ENCODE assay signal across 28 cellular contexts in the genomic region with DNA sequence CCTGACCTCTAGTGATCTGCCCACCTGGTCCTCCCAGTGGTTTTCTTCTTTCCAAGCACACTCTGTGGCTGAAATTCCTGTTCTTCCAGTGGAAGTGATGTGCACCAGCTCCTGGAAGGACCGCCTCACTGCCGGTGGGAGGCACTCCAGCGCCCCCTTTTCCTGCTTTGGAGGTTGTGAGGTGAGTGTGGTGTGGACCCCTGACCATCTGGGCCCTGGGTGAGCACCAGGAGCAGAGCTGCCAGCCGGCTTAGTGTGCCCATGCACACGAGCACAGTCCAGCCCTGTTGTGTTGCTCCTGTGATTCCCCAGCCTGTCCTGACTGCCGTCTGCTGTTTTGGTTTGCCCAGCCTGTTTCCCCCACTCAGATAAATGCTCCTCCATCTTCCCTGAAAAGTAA.
"Had no signal": no experiment of that assay in that cellular context is flagged by ENCODE, and none has a peak within 500 bp of the region (broad histone marks: within the 10 kb centered on the region; RNA-seq: fewer than 3 reads in every experiment).

No MANE protein-coding gene starts in this region.

- H3K36me3 Mint-ChIP-seq: stimulated activated memory B cell treated with anti-CD40 and anti-IgM and Interleukin-4, amounts not matched to agents 10 μg/mL and 1 μg/mL and 100 μg/mL, for 72 hours; stimulated activated naive B cell treated with anti-CD40 and anti-IgM and Interleukin-4, amounts not matched to agents 10 μg/mL and 1 μg/mL and 100 μg/mL, for 72 hours; type B pancreatic cell had no signal

- H3K27me3 Mint-ChIP-seq: type B pancreatic cell had no signal

- DNase-seq: stimulated activated CD4-positive, alpha-beta T cell treated with anti-CD3 and anti-CD28 coated beads, Interleukin-2, amount 100 ng/mL, for 48 hours; stimulated activated CD4-positive, alpha-beta T cell treated with anti-CD3 and anti-CD28 coated beads, Interleukin-4, amount 100 ng/mL, for 1 hour; stimulated activated CD4-positive, alpha-beta T cell treated with anti-CD3 and anti-CD28 coated beads, Interleukin-4, amount 100 ng/mL, for 24 hours; stimulated activated CD4-positive, alpha-beta T cell treated with anti-CD3 and anti-CD28 coated beads, Interleukin-4, amount 100 ng/mL, for 4 hours; stimulated activated CD8-positive, alpha-beta memory T cell treated with anti-CD3 and anti-CD28 coated beads, Interleukin-4, amount 100 ng/mL, for 48 hours; stimulated activated naive B cell treated with anti-CD40 and anti-IgM and Interleukin-4, amounts not matched to agents 10 μg/mL and 1 μg/mL and 100 μg/mL, for 72 hours; stimulated activated naive CD4-positive, alpha-beta T cell; stimulated activated naive CD4-positive, alpha-beta T cell treated with Interleukin-2 at 50 U/mL for 16 hours; stimulated activated naive CD8-positive, alpha-beta T cell treated with anti-CD3 and anti-CD28 coated beads, Interleukin-15, amount 100 ng/mL, for 72 hours; stimulated activated naive CD8-positive, alpha-beta T cell treated with anti-CD3 and anti-CD28 coated beads, Interleukin-15, Interleukin-2, amounts not matched to agents 100 U/mL and 50 U/mL, for 24 hours; stomach; substantia nigra; testis; thyroid gland; tibial artery; transverse colon; trophoblast cell; upper lobe of right lung; uterus had no signal

- H3K4me3 ChIP-seq: stomach, suprapubic skin, testis, thoracic aorta, thyroid gland, tibial artery, tibial nerve, transverse colon, upper lobe of left lung, upper lobe of right lung, uterus, vagina had no signal

- H3K27ac Mint-ChIP-seq: stimulated activated effector memory CD8-positive, alpha-beta T cell treated with anti-CD3 and anti-CD28 coated beads, Interleukin-12 subunit alpha, Interleukin-12 subunit beta, amount 100 ng/mL, for 72 hours; stimulated activated memory B cell treated with anti-CD40 and anti-IgM and Interleukin-4, amounts not matched to agents 10 μg/mL and 1 μg/mL and 100 μg/mL, for 72 hours; stimulated activated naive B cell treated with anti-CD40 and anti-IgM and Interleukin-4, amounts not matched to agents 10 μg/mL and 1 μg/mL and 100 μg/mL, for 72 hours; stimulated activated naive CD8-positive, alpha-beta T cell treated with anti-CD3 and anti-CD28 coated beads, Interleukin-15, amount 100 ng/mL, for 72 hours; stimulated activated naive CD8-positive, alpha-beta T cell treated with anti-CD3 and anti-CD28 coated beads, Interleukin-15, Interleukin-2, amounts not matched to agents 100 ng/mL and 50 ng/mL, for 24 hours; type B pancreatic cell had no signal

- H3K9me3 Mint-ChIP-seq: stimulated activated effector memory CD8-positive, alpha-beta T cell treated with anti-CD3 and anti-CD28 coated beads, Interleukin-12 subunit alpha, Interleukin-12 subunit beta, amount 100 ng/mL, for 72 hours; stimulated activated naive B cell treated with anti-CD40 and anti-IgM and Interleukin-4, amounts not matched to agents 10 μg/mL and 1 μg/mL and 100 μg/mL, for 72 hours; stimulated activated naive CD8-positive, alpha-beta T cell treated with anti-CD3 and anti-CD28 coated beads, Interleukin-15, amount 100 ng/mL, for 72 hours; stimulated activated naive CD8-positive, alpha-beta T cell treated with anti-CD3 and anti-CD28 coated beads, Interleukin-15, Interleukin-2, amounts not matched to agents 100 ng/mL and 50 ng/mL, for 24 hours; type B pancreatic cell had no signal

- H3K4me3 Mint-ChIP-seq: stimulated activated effector memory CD8-positive, alpha-beta T cell treated with anti-CD3 and anti-CD28 coated beads, Interleukin-12 subunit alpha, Interleukin-12 subunit beta, amount 100 ng/mL, for 72 hours; stimulated activated memory B cell treated with anti-CD40 and anti-IgM and Interleukin-4, amounts not matched to agents 10 μg/mL and 1 μg/mL and 100 μg/mL, for 72 hours; stimulated activated naive B cell treated with anti-CD40 and anti-IgM and Interleukin-4, amounts not matched to agents 10 μg/mL and 1 μg/mL and 100 μg/mL, for 72 hours; stimulated activated naive CD8-positive, alpha-beta T cell treated with anti-CD3 and anti-CD28 coated beads, Interleukin-15, amount 100 ng/mL, for 72 hours; stimulated activated naive CD8-positive, alpha-beta T cell treated with anti-CD3 and anti-CD28 coated beads, Interleukin-15, Interleukin-2, amounts not matched to agents 100 ng/mL and 50 ng/mL, for 24 hours; type B pancreatic cell had no signal

- H3K9me3 ChIP-seq: stomach, suprapubic skin, testis, thoracic aorta, thyroid gland, tibial artery, tibial nerve, transverse colon, upper lobe of left lung, upper lobe of right lung, uterus, vagina had no signal

- H3K27ac ChIP-seq: stomach, suprapubic skin, testis, thoracic aorta, thyroid gland, tibial artery, tibial nerve, transverse colon, upper lobe of left lung, upper lobe of right lung, uterus, vagina had no signal

- H3K4me1 ChIP-seq: stomach, suprapubic skin, testis, thyroid gland, transverse colon, upper lobe of left lung, upper lobe of right lung, vagina had no signal

- H3K4me1 Mint-ChIP-seq: stimulated activated effector memory CD8-positive, alpha-beta T cell treated with anti-CD3 and anti-CD28 coated beads, Interleukin-12 subunit alpha, Interleukin-12 subunit beta, amount 100 ng/mL, for 72 hours; stimulated activated memory B cell treated with anti-CD40 and anti-IgM and Interleukin-4, amounts not matched to agents 10 μg/mL and 1 μg/mL and 100 μg/mL, for 72 hours; stimulated activated naive B cell treated with anti-CD40 and anti-IgM and Interleukin-4, amounts not matched to agents 10 μg/mL and 1 μg/mL and 100 μg/mL, for 72 hours; stimulated activated naive CD8-positive, alpha-beta T cell treated with anti-CD3 and anti-CD28 coated beads, Interleukin-15, amount 100 ng/mL, for 72 hours had no signal

- H3K36me3 ChIP-seq: stomach, suprapubic skin, thoracic aorta, thyroid gland, tibial artery, tibial nerve, transverse colon, upper lobe of left lung, upper lobe of right lung, uterus, vagina had no signal

- ATAC-seq: stimulated activated effector memory CD8-positive, alpha-beta T cell treated with anti-CD3 and anti-CD28 coated beads, Interleukin-12 subunit alpha, Interleukin-12 subunit beta, amount 100 ng/mL, for 72 hours; stimulated activated memory B cell treated with anti-CD40 and anti-IgM and Interleukin-4, amounts not matched to agents 10 μg/mL and 1 μg/mL and 100 μg/mL, for 72 hours; stimulated activated naive B cell treated with anti-CD40 and anti-IgM and Interleukin-4, amounts not matched to agents 10 μg/mL and 1 μg/mL and 100 μg/mL, for 72 hours; stimulated activated naive CD8-positive, alpha-beta T cell treated with anti-CD3 and anti-CD28 coated beads, Interleukin-15, amount 100 ng/mL, for 72 hours; stimulated activated naive CD8-positive, alpha-beta T cell treated with anti-CD3 and anti-CD28 coated beads, Interleukin-15, Interleukin-2, amounts not matched to agents 100 U/mL and 50 U/mL, for 24 hours; upper lobe of right lung had no signal

- H3K27me3 ChIP-seq: stomach, suprapubic skin, testis, thyroid gland, tibial artery, tibial nerve, transverse colon, upper lobe of left lung, upper lobe of right lung, uterus, vagina had no signal
